6 cellular contexts compared by ENCODE assay signal in genomic region chr6:116289876-116290275, GRCh38.
"Had no signal": no experiment of that assay in that cellular context is flagged by ENCODE, and none has a peak within 500 bp of the region (broad histone marks: within the 10 kb centered on the region; RNA-seq: fewer than 3 reads in every experiment).

No MANE protein-coding gene starts in this region.

- H3K27me3 Mint-ChIP-seq: IgD-negative memory B cell had no signal

- H3K4me3 Mint-ChIP-seq: IgD-negative memory B cell had no signal

- H3K36me3 Mint-ChIP-seq: IgD-negative memory B cell had no signal

- H3K9me3 Mint-ChIP-seq: IgD-negative memory B cell had no signal

- H3K4me3 ChIP-seq: K562 had no signal

- FAIRE-seq: HepG2, HTR-8/SVneo, K562 had no signal

- DNase-seq: IMR-90, KBM-7 had no signal

- H3K27ac Mint-ChIP-seq: IgD-negative memory B cell had no signal
